ENCODE assay signal across 35 cellular contexts in genomic region chr13:65026505-65026904, GRCh38.
"Had no signal": no experiment of that assay in that cellular context is flagged by ENCODE, and none has a peak within 500 bp of the region (broad histone marks: within the 10 kb centered on the region; RNA-seq: fewer than 3 reads in every experiment).

No MANE protein-coding gene starts in this region.

- H3K36me3 ChIP-seq: MG63 had no signal

- H3K27me3 ChIP-seq: MG63 had no signal

- H3K4me3 ChIP-seq: MG63 had no signal

- H3K9me3 ChIP-seq: MG63 had no signal

- DNase-seq: Kasumi-1, MG63, MM.1S, MV-4-11, NCI-H1048, NCI-H1092, NCI-H1092 treated with DMSO at 0.1 percent for 48 hours, NCI-H1105, NCI-H1105 treated with DMSO at 0.1 percent for 48 hours, NCI-H1417, NCI-H1417 treated with DMSO at 0.1 percent for 48 hours, NCI-H1436, NCI-H1436 treated with DMSO at 0.1 percent for 48 hours, NCI-H146, NCI-H1694, NCI-H1694 treated with DMSO at 0.1 percent for 48 hours, NCI-H187, NCI-H187 treated with DMSO at 0.1 percent for 48 hours, NCI-H1930, NCI-H2029, NCI-H2029 treated with DMSO at 0.1 percent for 48 hours, NCI-H2081, NCI-H2081 treated with DMSO at 0.1 percent for 48 hours, NCI-H2107, NCI-H2171, NCI-H2171 treated with DMSO at 0.1 percent for 48 hours, NCI-H2227 treated with DMSO at 0.1 percent for 48 hours, NCI-H226, NCI-H345, NCI-H446, NCI-H446 treated with DMSO at 0.1 percent for 48 hours, NCI-H510A, NCI-H510A treated with DMSO at 0.1 percent for 48 hours, NCI-H524, NCI-H524 treated with DMSO at 0.1 percent for 48 hours had no signal
